23 cellular contexts compared by ENCODE assay signal in genomic region chr1:62040450-62040849, GRCh38.
A peak's percentile ranks its signal among the peaks of the same experiment; 100 is the strongest.
DNase-seq lines count a peak whose midpoint lies in the region; ATAC-seq and TF ChIP-seq lines count a peak whose summit lies in the region.
"Had no signal": no experiment of that assay in that cellular context is flagged by ENCODE, and none has a peak within 500 bp of the region (broad histone marks: within the 10 kb centered on the region; RNA-seq: fewer than 3 reads in every experiment).

No MANE protein-coding gene starts in this region.

- no TSS peak for BruUV-seq in MCF 10A (replicated peaks; lab: Mats Ljungman, UMichigan)

- H3K4me1 Mint-ChIP-seq in MCF 10A (ENCODE audit: insufficient read depth, unreplicated experiment) (peaks cover 6% of the 10 kb centered on the region), endodermal cell (peaks cover 28% of the 10 kb centered on the region)
- H3K4me1 Mint-ChIP-seq: activated B cell treated with CpG ODN at 0.5 μM for 24 hours; immature natural killer cell; stimulated activated memory B cell treated with anti-CD40 and anti-IgM and Interleukin-4, amounts not matched to agents 10 μg/mL and 1 μg/mL and 100 μg/mL, for 72 hours had no signal

- H3K4me1 ChIP-seq in breast epithelium: no peaks in the 10 kb centered on the region
- peaks cover 6% of the 10 kb centered on the region for H3K4me1 ChIP-seq in endodermal cell (ENCODE audit: control insufficient read depth, insufficient read depth, low read length)
- peaks cover 12 to 16% of the 10 kb centered on the region in 2 donors for H3K4me1 ChIP-seq in gastrocnemius medialis
- H3K4me1 ChIP-seq: HAP-1, prostate gland, suprapubic skin, uterus had no signal

- 58 to 83% methylated on average over 1 to 2 of the region's 2 CpGs for WGBS in endodermal cell (ENCODE audit: insufficient coverage in 1 of 2, insufficient read length in 1 of 2), 2 experiments
- WGBS in lower leg skin, 2 donors: 42 to 65% methylated on average over 2 of the region's 2 CpGs

- DNase-seq in MCF 10A (ENCODE audit: unreplicated experiment) (peak; percentile 22), breast epithelium (ENCODE audit: low spot score in 2 of 2) (no peak), NCI-H2107 treated with DMSO at 0.1 percent for 48 hours (lab: John Stamatoyannopoulos, UW; ENCODE audit: unreplicated experiment) (peak; percentile 90), endodermal cell (peak; percentile 57), gastrocnemius medialis (no peak), hippocampal formation (lab: John Stamatoyannopoulos, UW) (no peak), GM03348 (ENCODE audit: low spot score) (no peak), lower leg skin (ENCODE audit: low spot score in 2 of 2) (no peak)
- DNase-seq: activated B cell treated with CpG ODN at 0.5 μM for 24 hours; activated CD4-positive, alpha-beta T cell treated with anti-CD3 and anti-CD28 coated beads, Interleukin-2, amount 50 U/mL, for 48 hours; C1 segment of cervical spinal cord; immature natural killer cell; NCI-H1436 treated with DMSO at 0.1 percent for 48 hours; NCI-H446 treated with DMSO at 0.1 percent for 48 hours; RPMI8226; uterus had no signal

- no peaks in the 10 kb centered on the region for H3K27me3 ChIP-seq in breast epithelium
- H3K27me3 ChIP-seq in endodermal cell (ENCODE audit: control insufficient read depth, insufficient read depth, low read length, poor library complexity, severe bottlenecking): no peaks in the 10 kb centered on the region
- H3K27me3 ChIP-seq in gastrocnemius medialis: no peaks in the 10 kb centered on the region
- H3K27me3 ChIP-seq: suprapubic skin, uterus had no signal

- CTCF ChIA-PET in MCF 10A (lab: Yijun Ruan, JAX): interaction anchor here (1.2 kb wide), 1 partner anchor 43 kb away, joined by 4 read pairs; no protein-coding TSS in a partner anchor

- no peak overlapping the region for H3K4me3 Mint-ChIP-seq in MCF 10A (ENCODE audit: unreplicated experiment)
- no peak overlapping the region for H3K4me3 Mint-ChIP-seq in endodermal cell
- H3K4me3 Mint-ChIP-seq: activated B cell treated with CpG ODN at 0.5 μM for 24 hours; dendritic cell treated with granulocyte-macrophage colony-stimulating factor and Interleukin-4, amounts not matched to agents 40 ng/mL and 50 ng/mL, for 4 days; immature natural killer cell; stimulated activated memory B cell treated with anti-CD40 and anti-IgM and Interleukin-4, amounts not matched to agents 10 μg/mL and 1 μg/mL and 100 μg/mL, for 72 hours had no signal

- H3K27ac Mint-ChIP-seq in MCF 10A (ENCODE audit: low read depth, unreplicated experiment): no peak overlapping the region
- peak overlapping the region; percentile 37 for H3K27ac Mint-ChIP-seq in endodermal cell
- H3K27ac Mint-ChIP-seq: activated B cell treated with CpG ODN at 0.5 μM for 24 hours; dendritic cell treated with granulocyte-macrophage colony-stimulating factor and Interleukin-4, amounts not matched to agents 40 ng/mL and 50 ng/mL, for 4 days; immature natural killer cell; stimulated activated memory B cell treated with anti-CD40 and anti-IgM and Interleukin-4, amounts not matched to agents 10 μg/mL and 1 μg/mL and 100 μg/mL, for 72 hours had no signal

- no peak for TF ChIP-seq POLR2A in breast epithelium (IDR thresholded peaks at IDR 0.05)
- no peak for TF ChIP-seq POLR2A in gastrocnemius medialis (IDR thresholded peaks at IDR 0.05)
- TF ChIP-seq POLR2A in lower leg skin (IDR thresholded peaks at IDR 0.05): no peak

- H3K36me3 ChIP-seq in breast epithelium (no peaks in the 10 kb centered on the region), endodermal cell (ENCODE audit: control insufficient read depth, insufficient read depth, low read length) (no peaks in the 10 kb centered on the region), gastrocnemius medialis (no peaks in the 10 kb centered on the region)
- H3K36me3 ChIP-seq: HAP-1, prostate gland, suprapubic skin, uterus had no signal

- POLR2A ChIA-PET in MCF 10A (lab: Yijun Ruan, JAX): interaction anchor here (1.0 kb wide), 1 partner anchor 34 kb away, joined by 3 read pairs; no protein-coding TSS in a partner anchor

- H3K36me3 Mint-ChIP-seq in MCF 10A (ENCODE audit: insufficient read depth, unreplicated experiment) (peaks cover 16% of the 10 kb centered on the region), endodermal cell (ENCODE audit: low read depth) (peaks cover 16% of the 10 kb centered on the region)
- H3K36me3 Mint-ChIP-seq: immature natural killer cell had no signal

- TF ChIP-seq CTCF in MCF 10A (IDR thresholded peaks at IDR 0.05; ENCODE audit: unreplicated experiment) (no peak), breast epithelium (IDR thresholded peaks at IDR 0.05) (no peak), endodermal cell (conservative IDR thresholded peaks at IDR 0.05) (no peak), gastrocnemius medialis (IDR thresholded peaks at IDR 0.05 in 4 of 5, conservative IDR thresholded peaks at IDR 0.05 in 1 of 5) (no peak), lower leg skin (IDR thresholded peaks at IDR 0.05) (no peak)

- peak; percentile 60 to 71 for ATAC-seq in gastrocnemius medialis
- ATAC-seq: SK-N-SH treated with all-trans-retinoic acid at 6 μM for 48 hours; stimulated activated memory B cell treated with anti-CD40 and anti-IgM and Interleukin-4, amounts not matched to agents 10 μg/mL and 1 μg/mL and 100 μg/mL, for 72 hours had no signal

- H3K9ac ChIP-seq in endodermal cell (ENCODE audit: extremely low read depth, low read length, poor library complexity, severe bottlenecking): no peak overlapping the region

- in situ Hi-C loops in gastrocnemius medialis (cut with MboI; ENCODE audit: low sequenced_read_pairs in 4 of 4): no loop called here

- intact Hi-C loops in MCF 10A (cut with micrococcal nuclease): no loop called here
- intact Hi-C loops in breast epithelium (cut with DNase I; ENCODE audit: low total_unique reads): no loop called here
- intact Hi-C loops in gastrocnemius medialis (cut with DNase I; ENCODE audit: low total_unique reads): no loop called here
- intact Hi-C loops in lower leg skin (cut with DNase I; ENCODE audit: low total_unique reads): no loop called here

- H3K27me3 Mint-ChIP-seq in MCF 10A (ENCODE audit: insufficient read depth, unreplicated experiment) (no peaks in the 10 kb centered on the region), endodermal cell (ENCODE audit: insufficient read depth) (no peaks in the 10 kb centered on the region)
- H3K27me3 Mint-ChIP-seq: activated B cell treated with CpG ODN at 0.5 μM for 24 hours; dendritic cell treated with granulocyte-macrophage colony-stimulating factor and Interleukin-4, amounts not matched to agents 40 ng/mL and 50 ng/mL, for 4 days; stimulated activated memory B cell treated with anti-CD40 and anti-IgM and Interleukin-4, amounts not matched to agents 10 μg/mL and 1 μg/mL and 100 μg/mL, for 72 hours had no signal

- H3K4me3 ChIP-seq in breast epithelium (no peak overlapping the region), endodermal cell (ENCODE audit: low read length) (peak overlapping the region; percentile 27), gastrocnemius medialis (no peak overlapping the region), lower leg skin (ENCODE audit: low read depth, poor library complexity, severe bottlenecking) (no peak overlapping the region)
- H3K4me3 ChIP-seq: HAP-1, prostate gland, suprapubic skin, uterus had no signal

- H3K27ac ChIP-seq in breast epithelium (no peak overlapping the region), endodermal cell (ENCODE audit: low read depth, low read length) (no peak overlapping the region), gastrocnemius medialis (peak overlapping the region in 3 of 4 donors; percentile 3 to 47 (median 33))
- H3K27ac ChIP-seq: HL-60, prostate gland, suprapubic skin, uterus had no signal

- no peaks in the 10 kb centered on the region for H3K9me3 Mint-ChIP-seq in MCF 10A (ENCODE audit: unreplicated experiment)
- no peaks in the 10 kb centered on the region for H3K9me3 Mint-ChIP-seq in endodermal cell
- H3K9me3 Mint-ChIP-seq: activated B cell treated with CpG ODN at 0.5 μM for 24 hours; dendritic cell treated with granulocyte-macrophage colony-stimulating factor and Interleukin-4, amounts not matched to agents 40 ng/mL and 50 ng/mL, for 4 days; stimulated activated memory B cell treated with anti-CD40 and anti-IgM and Interleukin-4, amounts not matched to agents 10 μg/mL and 1 μg/mL and 100 μg/mL, for 72 hours had no signal

- H3K9me3 ChIP-seq in breast epithelium (no peaks in the 10 kb centered on the region), endodermal cell (ENCODE audit: control insufficient read depth, low read length) (no peaks in the 10 kb centered on the region), gastrocnemius medialis (no peaks in the 10 kb centered on the region)
- H3K9me3 ChIP-seq: HAP-1, prostate gland, suprapubic skin, uterus had no signal

Comparison
In these comparisons a context has a peak if more than half of its experiments do, and no peak if none do; other contexts are left out.
1. DNase-seq: peak in MCF 10A (single experiment), NCI-H2107 treated with DMSO at 0.1 percent for 48 hours (single experiment) and endodermal cell (single experiment); none in breast epithelium (0 of 2), gastrocnemius medialis (0 of 2), hippocampal formation (0 of 2), GM03348 (single experiment) and lower leg skin (0 of 2).
2. H3K27ac ChIP-seq: peak in gastrocnemius medialis (3 of 4); none in breast epithelium (0 of 2) and endodermal cell (single experiment).